In the genomic region with DNA sequence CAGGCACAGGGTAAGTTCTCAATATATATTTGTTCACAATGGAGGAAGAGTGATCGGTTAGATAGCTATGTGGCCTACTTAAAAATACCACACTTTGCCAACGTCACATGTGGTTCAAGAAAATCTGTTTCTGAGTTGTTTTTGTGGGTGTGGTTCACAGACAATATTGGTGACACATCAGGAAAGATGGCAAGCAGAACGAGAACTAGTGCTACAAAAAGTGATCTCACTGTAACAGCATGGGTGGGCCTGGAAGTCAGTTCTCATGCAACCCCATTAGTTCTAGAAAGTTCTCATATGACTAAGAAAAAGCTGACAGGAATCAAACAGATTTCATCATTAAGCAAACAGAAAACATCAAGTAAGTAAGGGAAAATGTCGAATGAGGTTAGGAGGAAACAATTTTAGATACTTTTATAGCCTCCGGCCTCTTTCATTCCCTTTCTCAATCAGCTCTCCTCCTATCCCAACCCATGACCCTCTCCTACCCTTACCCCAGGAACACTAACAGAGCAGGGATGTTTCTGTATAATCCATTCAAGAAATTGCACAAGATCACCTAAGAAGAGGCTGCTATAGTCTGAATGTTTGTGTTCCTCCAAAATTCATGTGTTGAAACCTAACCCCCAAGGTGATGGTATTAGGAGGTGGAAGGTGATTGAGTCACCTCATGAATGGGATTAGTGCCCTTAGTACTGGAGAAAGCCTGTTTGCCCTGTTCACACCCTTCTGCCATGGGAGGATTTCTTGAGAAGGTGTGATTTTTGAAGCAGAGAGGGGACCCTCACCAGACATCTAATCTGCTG, we compare ENCODE assay signal across 9 cellular contexts. TPM values are rescaled to one million over a fixed set of nuclear protein-coding genes. Genes with fewer than 3 reads are reported as not detected.
DNase-seq lines count a peak whose midpoint lies in the region; ATAC-seq and TF ChIP-seq lines count a peak whose summit lies in the region.
"Had no signal": no experiment of that assay in that cellular context is flagged by ENCODE, and none has a peak within 500 bp of the region (broad histone marks: within the 10 kb centered on the region; RNA-seq: fewer than 3 reads in every experiment).

No MANE protein-coding gene starts in this region.

- peak in 7 of 8 donors; percentile 30 to 96 (median 75) for ATAC-seq in heart right ventricle
- no peak for ATAC-seq in HG03108 (IDR thresholded peaks at IDR 0.05; ENCODE audit: unreplicated experiment)
- ATAC-seq in GM19328 (IDR thresholded peaks at IDR 0.05; ENCODE audit: unreplicated experiment) = no peak

- DNase-seq in SIG-M5 treated with dmso at 0.1 percent for 504 hours (lab: John Stamatoyannopoulos, UW; ENCODE audit: unreplicated experiment) = peak; percentile 44
- no peak for DNase-seq in SIG-M5 (lab: John Stamatoyannopoulos, UW)
- peak; percentile 95 for DNase-seq in adipocyte (ENCODE audit: low read depth)
- no peak for DNase-seq in heart right ventricle
- peak; percentile 100 for DNase-seq in stromal cell of bone marrow (ENCODE audit: low read depth)
- DNase-seq in NCI-H69 (lab: John Stamatoyannopoulos, UW) = no peak

- H3K27me3 ChIP-seq in adipocyte (replicated peaks; ENCODE audit: control insufficient read depth, insufficient read depth, low read length) (no peaks in the 10 kb centered on the region), heart right ventricle (no peaks in the 10 kb centered on the region)

- peak overlapping the region in 5 of 10 donors; percentile 11 to 39 (median 21) for H3K27ac ChIP-seq in heart right ventricle
- H3K27ac ChIP-seq: parathyroid adenoma had no signal

- no peaks in the 10 kb centered on the region for H3K9me3 ChIP-seq in adipocyte (ENCODE audit: control insufficient read depth, low read length)
- H3K9me3 ChIP-seq in heart right ventricle = no peaks in the 10 kb centered on the region

- no peaks in the 10 kb centered on the region for H3K36me3 ChIP-seq in adipocyte (ENCODE audit: control insufficient read depth, insufficient read depth, low read length, severe bottlenecking)
- H3K36me3 ChIP-seq in heart right ventricle = no peaks in the 10 kb centered on the region

- TF ChIP-seq CTCF in heart right ventricle (IDR thresholded peaks at IDR 0.05) = no peak

- H3K4me3 ChIP-seq in adipocyte (ENCODE audit: low read length) = no peak overlapping the region
- H3K4me3 ChIP-seq in heart right ventricle = no peak overlapping the region

- intact Hi-C loops in heart right ventricle (cut with DNase I) = no loop called here

- WGBS in heart right ventricle, 2 donors = 70 to 79% methylated on average over 5 of the region's 5 CpGs

- H3K4me1 ChIP-seq in adipocyte (ENCODE audit: control insufficient read depth, insufficient read depth, low read length) (peaks cover 16% of the 10 kb centered on the region), heart right ventricle (peaks cover 0 to 6% (median 0%) of the 10 kb centered on the region in 9 donors)
- H3K4me1 ChIP-seq: parathyroid adenoma had no signal

- H3K9ac ChIP-seq in adipocyte (ENCODE audit: low read length) = peak overlapping the region; percentile 31
- H3K9ac ChIP-seq: parathyroid adenoma had no signal

RNA-seq across cellular contexts. Expression of a gene that starts 15.5 kb away (rescaled TPM):
- total RNA-seq in heart right ventricle = 100 to 1,000 TPM in 1 of 10 donors, 10 to 100 TPM in 9; 54.7 to 105 (median 67.7) TPM
- 10 to 100 TPM; 17.9 to 27.7 TPM for polyA plus RNA-seq in heart right ventricle

RNA-seq across cellular contexts. Expression of a gene that starts 52.7 kb away (rescaled TPM):
- 10 to 100 TPM; 10.2 to 19.4 (median 12.9) TPM for total RNA-seq in heart right ventricle
- polyA plus RNA-seq in heart right ventricle = 10 to 100 TPM; 25.2 to 53.6 TPM

Comparison
In these comparisons a context has a peak if more than half of its experiments do, and no peak if none do; other contexts are left out.
1. DNase-seq: peak in SIG-M5 treated with dmso at 0.1 percent for 504 hours (single experiment), adipocyte (single experiment) and stromal cell of bone marrow (single experiment); none in SIG-M5 (single experiment), heart right ventricle (0 of 2) and NCI-H69 (single experiment).
2. ATAC-seq: peak in heart right ventricle (7 of 8); none in HG03108 (single experiment) and GM19328 (single experiment).